In the genomic region with DNA sequence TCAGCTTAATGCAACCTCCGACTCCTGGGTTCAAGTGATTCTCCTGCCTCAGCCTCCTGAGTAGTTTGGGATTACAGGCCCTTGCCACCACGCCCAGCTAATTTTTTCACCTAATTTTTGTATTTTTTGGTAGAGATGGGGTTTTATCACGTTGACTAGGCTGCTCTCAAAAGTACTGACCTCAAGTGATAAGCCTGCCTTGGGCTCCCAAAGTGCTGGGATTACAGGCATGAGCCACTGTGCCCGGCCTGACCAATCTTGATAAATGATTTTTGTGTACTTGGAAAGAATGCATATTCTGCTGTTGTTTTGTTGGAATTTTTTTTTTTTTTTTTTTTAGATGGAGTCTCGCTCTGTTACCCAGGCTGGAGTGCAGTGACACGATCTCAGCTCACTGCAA, we compare ENCODE assay signal across 1 cellular context.
TF ChIP-seq lines count a peak whose summit lies in the region.
"Not testable (repeated sequence)": the region's sequence is repeated elsewhere in the genome, so short reads cannot be mapped to it uniquely, and the experiment has no call there.

No MANE protein-coding gene starts in this region.

TF ChIP-seq in K562, 482 proteins besides CTCF, POLR2A, EP300 and RAD21:
- peak in 1 of 2 experiments; percentile 42; a peak in 1 of 4 replicates for TF ChIP-seq TRIM24 (IDR thresholded peaks at IDR 0.05)
- peak; percentile 86 for TF ChIP-seq TAL1 (IDR thresholded peaks at IDR 0.05)
- TF ChIP-seq KDM1A (IDR thresholded peaks at IDR 0.05) = 0 out of 4 replicates have a peak, but pooled peaks of 1 of the 2 experiments have one; percentile 17
- peak; percentile 61; the same call in 1 of the 2 replicates for TF ChIP-seq SMARCA4 (IDR thresholded peaks at IDR 0.05)
- peak; percentile 57; the same call in 1 of the 2 replicates for TF ChIP-seq DPF2 (IDR thresholded peaks at IDR 0.05)
- peak; percentile 75 for TF ChIP-seq CBFA2T2 (conservative IDR thresholded peaks at IDR 0.05)
- peak; percentile 75 for TF ChIP-seq MTA2 (IDR thresholded peaks at IDR 0.05; ENCODE audit: low read depth)
- peak; percentile 82 for TF ChIP-seq TCF3 (CRISPR knock-in tag; IDR thresholded peaks at IDR 0.05)
- peak; percentile 50; the same call in 1 of the 2 replicates for TF ChIP-seq FOXM1 (IDR thresholded peaks at IDR 0.05; ENCODE audit: low read depth)
- not testable (repeated sequence) for TF ChIP-seq FOXM1 (CRISPR knock-in tag; IDR thresholded peaks at IDR 0.05; ENCODE audit: low read depth); TEAD4 (CRISPR knock-in tag; IDR thresholded peaks at IDR 0.05; ENCODE audit: borderline replicate concordance)
- 0 out of 2 replicates have a peak, but pooled peaks have one; percentile 28 for TF ChIP-seq SMARCE1 (IDR thresholded peaks at IDR 0.05)
- TF ChIP-seq CBFA2T3 (IDR thresholded peaks at IDR 0.05) = peak; percentile 86
- TF ChIP-seq TEAD4 (IDR thresholded peaks at IDR 0.05; ENCODE audit: low read length) = peak; percentile 64
- peak; percentile 91 for TF ChIP-seq ARID1B (IDR thresholded peaks at IDR 0.05)
- TF ChIP-seq NCOR1 (IDR thresholded peaks at IDR 0.05) = peak; percentile 81
- TF ChIP-seq SOX6 (IDR thresholded peaks at IDR 0.05) = peak; percentile 65
TF ChIP-seq in K562: peak in this region for 15; not testable (repeated sequence) for 467.
